18 cellular contexts compared by ENCODE assay signal in genomic region chr12:59973515-59973914, GRCh38.
DNase-seq lines count a peak whose midpoint lies in the region; FAIRE-seq and TF ChIP-seq lines count a peak whose summit lies in the region.
"Had no signal": no experiment of that assay in that cellular context is flagged by ENCODE, and none has a peak within 500 bp of the region (broad histone marks: within the 10 kb centered on the region; RNA-seq: fewer than 3 reads in every experiment).

No MANE protein-coding gene starts in this region.

- no peak overlapping the region for H2AFZ ChIP-seq in keratinocyte (ENCODE audit: control insufficient read depth, low read length)
- H2AFZ ChIP-seq: hepatocyte had no signal

- in situ Hi-C loops in Caki2 (cut with HindIII; ENCODE audit: low pct_unique_long_range_greater_than_20kb, low sequenced_read_pairs), result no loop called here
- in situ Hi-C loops in astrocyte of the spinal cord (cut with HindIII; ENCODE audit: low sequenced_read_pairs), result no loop called here

- no peaks in the 10 kb centered on the region for H3K27me3 ChIP-seq in keratinocyte (ENCODE audit: control insufficient read depth, extremely low read depth, insufficient read depth, low read length)
- H3K27me3 ChIP-seq in WERI-Rb-1 (ENCODE audit: insufficient read depth, low read depth, severe bottlenecking), result no peaks in the 10 kb centered on the region
- no peaks in the 10 kb centered on the region for H3K27me3 ChIP-seq in SJCRH30
- H3K27me3 ChIP-seq: body of pancreas, hepatocyte, MG63 had no signal

- no peak overlapping the region for H3K9ac ChIP-seq in keratinocyte (ENCODE audit: control insufficient read depth, extremely low read depth, insufficient read depth, low read length)

- dilution Hi-C loops in keratinocyte (cut with MboI; ENCODE audit: extremely low pct_ligation_motif_present, low sequenced_read_pairs), result no loop called here

- DNase-seq in Caki2 (ENCODE audit: low read depth) (peak; percentile 77), LHCN-M2 (ENCODE audit: low read depth) (peak; percentile 53), astrocyte of the spinal cord (ENCODE audit: low read depth, low spot score) (peak; percentile 22), keratinocyte (ENCODE audit: low read depth, low spot score) (peak; percentile 63), iPS-NIHi7 (ENCODE audit: extremely low spot score) (no peak), WERI-Rb-1 (no peak), NCI-H1105 treated with DMSO at 0.1 percent for 48 hours (lab: John Stamatoyannopoulos, UW) (no peak), SJCRH30 (no peak)
- DNase-seq: activated CD4-positive, alpha-beta T cell treated with anti-CD3 and anti-CD28 coated beads, Interleukin-2, amount 50 U/mL, for 1 hour; body of pancreas; effector memory CD8-positive, alpha-beta T cell; GDM1; H7; lower lobe of right lung had no signal

- TF ChIP-seq CTCF in astrocyte of the spinal cord (IDR thresholded peaks at IDR 0.05; ENCODE audit: low read depth, low read length) (no peak), keratinocyte (optimal IDR thresholded peaks at IDR 0.05 in 1 of 3, IDR thresholded peaks at IDR 0.05 in 1 of 3, conservative IDR thresholded peaks at IDR 0.05 in 1 of 3; ENCODE audit: extremely low read depth in 1 of 3, insufficient read depth in 2 of 3, low read length in 3 of 3) (no peak), WERI-Rb-1 (IDR thresholded peaks at IDR 0.05; ENCODE audit: low read depth, low read length) (no peak)

- no peaks in the 10 kb centered on the region for H3K9me1 ChIP-seq in keratinocyte (ENCODE audit: control insufficient read depth, extremely low read depth, insufficient read depth, low read length)

- H4K20me1 ChIP-seq in keratinocyte (ENCODE audit: control insufficient read depth, extremely low read depth, insufficient read depth, low read length), result no peaks in the 10 kb centered on the region

- H3K36me3 ChIP-seq in keratinocyte (ENCODE audit: control insufficient read depth in 2 of 2, extremely low read depth in 1 of 2, insufficient read depth in 2 of 2, low read length in 2 of 2), result no peaks in the 10 kb centered on the region
- H3K36me3 ChIP-seq in WERI-Rb-1, result no peaks in the 10 kb centered on the region
- H3K36me3 ChIP-seq in SJCRH30, result no peaks in the 10 kb centered on the region
- H3K36me3 ChIP-seq: lower lobe of right lung, MG63 had no signal

- no peaks in the 10 kb centered on the region for H3K9me3 ChIP-seq in keratinocyte (ENCODE audit: control insufficient read depth, low read depth, low read length)
- H3K9me3 ChIP-seq in WERI-Rb-1 (ENCODE audit: severe bottlenecking), result no peaks in the 10 kb centered on the region
- H3K9me3 ChIP-seq in SJCRH30 (replicated peaks), result no peaks in the 10 kb centered on the region
- H3K9me3 ChIP-seq: body of pancreas, lower lobe of right lung, MG63 had no signal

- H3K79me2 ChIP-seq in keratinocyte (ENCODE audit: control insufficient read depth, insufficient read depth, low read length), result no peaks in the 10 kb centered on the region
- H3K79me2 ChIP-seq: hepatocyte had no signal

- H3K4me3 ChIP-seq in astrocyte of the spinal cord (ENCODE audit: low read depth, low read length) (no peak overlapping the region), keratinocyte (ENCODE audit: control insufficient read depth in 2 of 3, extremely low read depth in 1 of 3, insufficient read depth in 2 of 3, low read depth in 1 of 3, low read length in 3 of 3) (no peak overlapping the region), WERI-Rb-1 (ENCODE audit: low read depth, low read length) (no peak overlapping the region), SJCRH30 (no peak overlapping the region)
- H3K4me3 ChIP-seq: body of pancreas, hepatocyte, lower lobe of right lung, MG63, skin epidermis had no signal

- H3K27ac ChIP-seq in keratinocyte (ENCODE audit: control insufficient read depth, insufficient read depth, low read length) (peak overlapping the region; percentile 67), WERI-Rb-1 (no peak overlapping the region), SJCRH30 (no peak overlapping the region)
- H3K27ac ChIP-seq: body of pancreas, hepatocyte, HL-60, lower lobe of right lung, skin epidermis had no signal

- H3K4me2 ChIP-seq in keratinocyte (ENCODE audit: control insufficient read depth, extremely low read depth, insufficient read depth, low read depth, low read length), result peak overlapping the region; percentile 53
- H3K4me2 ChIP-seq: hepatocyte had no signal

- peak; percentile 90 for FAIRE-seq in keratinocyte (lab: Jason Lieb, UNC)

- peaks cover 22% of the 10 kb centered on the region for H3K4me1 ChIP-seq in keratinocyte (ENCODE audit: control insufficient read depth, extremely low read depth, insufficient read depth, low read length)
- H3K4me1 ChIP-seq in SJCRH30, result no peaks in the 10 kb centered on the region; the same call in 1 of the 2 replicates
- H3K4me1 ChIP-seq: lower lobe of right lung had no signal

Comparison
In these comparisons a context has a peak if more than half of its experiments do, and no peak if none do; other contexts are left out.
1. DNase-seq: peak in Caki2 (single experiment), LHCN-M2 (single experiment), astrocyte of the spinal cord (single experiment) and keratinocyte (single experiment); none in iPS-NIHi7 (single experiment), WERI-Rb-1 (single experiment), NCI-H1105 treated with DMSO at 0.1 percent for 48 hours (single experiment) and SJCRH30 (0 of 2).